ENCODE assay signal across 9 cellular contexts in genomic region chr1:18922319-18922726, GRCh38. TPM values are rescaled to one million over a fixed set of nuclear protein-coding genes. Genes with fewer than 3 reads are reported as not detected.
A peak's percentile ranks its signal among the peaks of the same experiment; 100 is the strongest.
DNase-seq lines count a peak whose midpoint lies in the region; TF ChIP-seq lines count a peak whose summit lies in the region.
"Had no signal": no experiment of that assay in that cellular context is flagged by ENCODE, and none has a peak within 500 bp of the region (broad histone marks: within the 10 kb centered on the region; RNA-seq: fewer than 3 reads in every experiment).

No MANE protein-coding gene starts in this region.

- TF ChIP-seq CTCF in CD14-positive monocyte (IDR thresholded peaks at IDR 0.05) (no peak), Peyer's patch (IDR thresholded peaks at IDR 0.05) (peak in 1 of 6 experiments; percentile 14), esophagus muscularis mucosa (IDR thresholded peaks at IDR 0.05) (peak in 1 of 3 experiments; percentile 32), nephron progenitor cell (IDR thresholded peaks at IDR 0.05) (no peak)

- H3K4me3 Mint-ChIP-seq in CD14-positive monocyte (peak overlapping the region in 1 of 2 donors; percentile 70), nephron progenitor cell (no peak overlapping the region)
- H3K4me3 Mint-ChIP-seq: activated naive CD8-positive, alpha-beta T cell had no signal

- no peak for TF ChIP-seq EP300 in esophagus muscularis mucosa (IDR thresholded peaks at IDR 0.05)

- intact Hi-C loops in CD14-positive monocyte (cut with micrococcal nuclease) (no loop called here), esophagus muscularis mucosa (cut with DNase I) (loop anchor here (5.0 kb wide), 1 partner anchor 35 kb away; the partner anchor contains the start of gene IFFO2)

- H3K4me1 ChIP-seq in Peyer's patch (peaks cover 0 to 46% (median 11%) of the 10 kb centered on the region in 4 donors), esophagus muscularis mucosa (peaks cover 52 to 61% (median 56%) of the 10 kb centered on the region in 4 donors)

- H3K27ac ChIP-seq in Peyer's patch: peak overlapping the region; percentile 43 to 82 (median 68)
- peak overlapping the region; percentile 92 to 95 (median 93) for H3K27ac ChIP-seq in esophagus muscularis mucosa (replicated peaks in 1 of 4)

- H3K9me3 ChIP-seq in Peyer's patch (no peaks in the 10 kb centered on the region), esophagus muscularis mucosa (no peaks in the 10 kb centered on the region)

- H3K36me3 Mint-ChIP-seq in CD14-positive monocyte: peaks cover 11 to 22% of the 10 kb centered on the region in 2 donors
- peaks cover 5% of the 10 kb centered on the region for H3K36me3 Mint-ChIP-seq in nephron progenitor cell (ENCODE audit: low read depth)

- H3K36me3 ChIP-seq in Peyer's patch (peaks cover 0 to 4% (median 0%) of the 10 kb centered on the region in 3 donors), esophagus muscularis mucosa (peaks cover 0 to 30% (median 29%) of the 10 kb centered on the region in 4 donors)

- H3K27ac Mint-ChIP-seq in CD14-positive monocyte (peak overlapping the region in 5 of 7 donors; percentile 54 to 85 (median 75)), nephron progenitor cell (peak overlapping the region; percentile 79)
- H3K27ac Mint-ChIP-seq: activated naive CD8-positive, alpha-beta T cell had no signal

- H3K4me1 Mint-ChIP-seq in CD14-positive monocyte (peaks cover 55% of the 10 kb centered on the region), nephron progenitor cell (peaks cover 84% of the 10 kb centered on the region)

- WGBS in esophagus muscularis mucosa: 19% methylated on average over 6 of the region's 8 CpGs

- no peak overlapping the region for H3K4me3 ChIP-seq in Peyer's patch
- H3K4me3 ChIP-seq in esophagus muscularis mucosa: peak overlapping the region; percentile 25 to 42 (median 30)

- DNase-seq in CD14-positive monocyte (ENCODE audit: low spot score) (no peak), Peyer's patch (peak in 2 of 3 donors; percentile 26 to 73), esophagus muscularis mucosa (ENCODE audit: extremely low spot score) (peak; percentile 97), nephron progenitor cell (peak; percentile 48), NCI-H146 treated with DMSO at 0.1 percent for 48 hours (lab: John Stamatoyannopoulos, UW; ENCODE audit: unreplicated experiment) (no peak), NCI-H226 (no peak), GM19238 (ENCODE audit: insufficient read length, low spot score) (no peak)
- no peak for DNase-seq in effector CD8-positive, alpha-beta T cell (lab: John Stamatoyannopoulos, UW)

- peaks cover 0 to 6% (median 0%) of the 10 kb centered on the region in 7 donors for H3K9me3 Mint-ChIP-seq in CD14-positive monocyte
- peaks cover 4% of the 10 kb centered on the region for H3K9me3 Mint-ChIP-seq in nephron progenitor cell

- TF ChIP-seq POLR2A in Peyer's patch (IDR thresholded peaks at IDR 0.05) (no peak), esophagus muscularis mucosa (IDR thresholded peaks at IDR 0.05; ENCODE audit: low read depth) (no peak)

- no peaks in the 10 kb centered on the region for H3K27me3 ChIP-seq in Peyer's patch
- H3K27me3 ChIP-seq in esophagus muscularis mucosa: no peaks in the 10 kb centered on the region

- H3K27me3 Mint-ChIP-seq in CD14-positive monocyte (ENCODE audit: low read depth in 3 of 3) (peaks cover 0 to 2% (median 2%) of the 10 kb centered on the region in 3 donors), nephron progenitor cell (ENCODE audit: low read depth, poor library complexity) (peaks cover 3% of the 10 kb centered on the region)
- H3K27me3 Mint-ChIP-seq: activated naive CD8-positive, alpha-beta T cell had no signal

RNA-seq across cellular contexts. Expression of gene ALDH4A1, which starts 20.0 kb away (rescaled TPM):
- 1 to 10 TPM; 4.8 to 7.8 TPM for polyA plus RNA-seq in CD14-positive monocyte
- 1 to 10 TPM; 2.8 to 5.8 (median 4.1) TPM for total RNA-seq in Peyer's patch
- 10 to 100 TPM; 25.1 to 29.5 (median 27.2) TPM for total RNA-seq in esophagus muscularis mucosa

RNA-seq across cellular contexts. Expression of gene IFFO2, which starts 34.2 kb away (rescaled TPM):
- under 1 TPM; 0.78 to 0.94 TPM for polyA plus RNA-seq in CD14-positive monocyte
- total RNA-seq in Peyer's patch (10 to 100 TPM in 1 of 4 donors, 1 to 10 TPM in 3; 1.9 to 14.9 (median 3.8) TPM), esophagus muscularis mucosa (10 to 100 TPM in 3 of 4 donors, 1 to 10 TPM in 1; 9.6 to 40.3 (median 16.3) TPM)

Comparison
In these comparisons a context has a peak if more than half of its experiments do, and no peak if none do; other contexts are left out.
1. DNase-seq: peak in Peyer's patch (2 of 3), esophagus muscularis mucosa (single experiment) and nephron progenitor cell (single experiment); none in CD14-positive monocyte (single experiment), NCI-H146 treated with DMSO at 0.1 percent for 48 hours (single experiment), effector CD8-positive, alpha-beta T cell (single experiment), NCI-H226 (single experiment) and GM19238 (single experiment).
2. H3K4me3 ChIP-seq: peak in esophagus muscularis mucosa (4 of 4); none in Peyer's patch (0 of 4).